Comparison of ENCODE assay signal across 1 cellular context in genomic region chr20:38290829-38291581, GRCh38.
A peak's percentile ranks its signal among the peaks of the same experiment; 100 is the strongest.
TF ChIP-seq lines count a peak whose summit lies in the region.

No MANE protein-coding gene starts in this region.

TF ChIP-seq in HepG2, 621 proteins besides CTCF, POLR2A, EP300 and RAD21 (continued from another document and continues in another):
- TF ChIP-seq UBTF (CRISPR knock-in tag; IDR thresholded peaks at IDR 0.05): peak; percentile 71
- no peak for TF ChIP-seq RFX3 (CRISPR knock-in tag; IDR thresholded peaks at IDR 0.05)
- TF ChIP-seq TFAP4 (IDR thresholded peaks at IDR 0.05; ENCODE audit: borderline replicate concordance, low read depth): peak; percentile 78
- TF ChIP-seq SP2 (CRISPR knock-in tag; IDR thresholded peaks at IDR 0.05): no peak
- no peak for TF ChIP-seq ZNF253 (CRISPR knock-in tag; IDR thresholded peaks at IDR 0.05; ENCODE audit: borderline replicate concordance)
- peak; percentile 70; the same call in 1 of the 2 replicates for TF ChIP-seq RXRB (CRISPR knock-in tag; IDR thresholded peaks at IDR 0.05; ENCODE audit: borderline replicate concordance)
- TF ChIP-seq ZNF768 (CRISPR knock-in tag; IDR thresholded peaks at IDR 0.05): peak; percentile 100
- no peak for TF ChIP-seq ZBTB39 (CRISPR knock-in tag; IDR thresholded peaks at IDR 0.05)
- peak; percentile 39; the same call in 1 of the 2 replicates for TF ChIP-seq ARID5B (CRISPR knock-in tag; IDR thresholded peaks at IDR 0.05)
- TF ChIP-seq PCBP1 (IDR thresholded peaks at IDR 0.05; ENCODE audit: borderline replicate concordance, low read depth, low read length): no peak
- no peak for TF ChIP-seq ZNF282 (IDR thresholded peaks at IDR 0.05; ENCODE audit: partially characterized antibody)
- TF ChIP-seq ZNF362 (CRISPR knock-in tag; IDR thresholded peaks at IDR 0.05; ENCODE audit: borderline replicate concordance): no peak
- TF ChIP-seq ZNF124 (CRISPR knock-in tag; IDR thresholded peaks at IDR 0.05): peak; percentile 38; the same call in 1 of the 2 replicates
- TF ChIP-seq MAX (IDR thresholded peaks at IDR 0.05): no peak
- TF ChIP-seq NCOA1 (CRISPR knock-in tag; IDR thresholded peaks at IDR 0.05): no peak
- TF ChIP-seq ARID3A (IDR thresholded peaks at IDR 0.05; ENCODE audit: low read depth, low read length): peak; percentile 77
- no peak for TF ChIP-seq ZNF569 (CRISPR knock-in tag; IDR thresholded peaks at IDR 0.05; ENCODE audit: borderline replicate concordance)
- TF ChIP-seq ZNF784 (CRISPR knock-in tag; IDR thresholded peaks at IDR 0.05; ENCODE audit: borderline replicate concordance): no peak
- TF ChIP-seq NONO (IDR thresholded peaks at IDR 0.05): no peak
- TF ChIP-seq NONO (CRISPR knock-in tag; conservative IDR thresholded peaks at IDR 0.05): 0 out of 2 replicates have a peak, but pooled peaks have one; percentile 53
- peak; percentile 66 for TF ChIP-seq HES4 (CRISPR knock-in tag; IDR thresholded peaks at IDR 0.05; ENCODE audit: borderline replicate concordance)
- TF ChIP-seq CEBPG (CRISPR knock-in tag; IDR thresholded peaks at IDR 0.05): peak; percentile 55; the same call in 1 of the 2 replicates
- no peak for TF ChIP-seq SNAPC2 (CRISPR knock-in tag; IDR thresholded peaks at IDR 0.05)
- no peak for TF ChIP-seq ZNF280D (CRISPR knock-in tag; IDR thresholded peaks at IDR 0.05)
- no peak for TF ChIP-seq TRAFD1 (CRISPR knock-in tag; IDR thresholded peaks at IDR 0.05; ENCODE audit: borderline replicate concordance)
- TF ChIP-seq MAFK (conservative IDR thresholded peaks at IDR 0.05 in 1 of 2, IDR thresholded peaks at IDR 0.05 in 1 of 2; ENCODE audit: low read length in 2 of 2): no peak
- no peak for TF ChIP-seq YY1 (IDR thresholded peaks at IDR 0.05; ENCODE audit: insufficient read depth, insufficient replicate concordance, low read depth, low read length)
- 0 out of 2 replicates have a peak, but pooled peaks have one; percentile 49 for TF ChIP-seq ZBTB25 (CRISPR knock-in tag; IDR thresholded peaks at IDR 0.05)
- TF ChIP-seq HMG20A (CRISPR knock-in tag; IDR thresholded peaks at IDR 0.05; ENCODE audit: borderline replicate concordance): no peak
- TF ChIP-seq MEF2D (CRISPR knock-in tag; IDR thresholded peaks at IDR 0.05): peak; percentile 62; the same call in 1 of the 2 replicates
- 0 out of 2 replicates have a peak, but pooled peaks have one; percentile 3 for TF ChIP-seq ZBTB7A (CRISPR knock-in tag; IDR thresholded peaks at IDR 0.05)
